1 cellular context compared by ENCODE assay signal in genomic region chr13:48096670-48097069, GRCh38.
TF ChIP-seq lines count a peak whose summit lies in the region.

No MANE protein-coding gene starts in this region.

TF ChIP-seq in HepG2, 621 proteins besides CTCF, POLR2A, EP300 and RAD21 (continues in another document):
- no peak for TF ChIP-seq SPEN (CRISPR knock-in tag; IDR thresholded peaks at IDR 0.05; ENCODE audit: low read depth)
- TF ChIP-seq ZNF343 (CRISPR knock-in tag; IDR thresholded peaks at IDR 0.05): no peak
- TF ChIP-seq HNF4G (IDR thresholded peaks at IDR 0.05; ENCODE audit: borderline replicate concordance, low read depth, low read length): peak; percentile 51; the same call in 1 of the 2 replicates
- TF ChIP-seq HNF4G (CRISPR knock-in tag; IDR thresholded peaks at IDR 0.05; ENCODE audit: borderline replicate concordance, low read depth): no peak
- TF ChIP-seq JUN (CRISPR knock-in tag; IDR thresholded peaks at IDR 0.05): no peak
- peak; percentile 69 for TF ChIP-seq GFI1 (CRISPR knock-in tag; IDR thresholded peaks at IDR 0.05; ENCODE audit: borderline replicate concordance)
- no peak for TF ChIP-seq MAFF (IDR thresholded peaks at IDR 0.05; ENCODE audit: low read depth, low read length)
- TF ChIP-seq U2AF1 (optimal IDR thresholded peaks at IDR 0.05; ENCODE audit: low read depth, low read length): no peak
- TF ChIP-seq ZNF792 (CRISPR knock-in tag; IDR thresholded peaks at IDR 0.05): peak; percentile 61; the same call in 1 of the 2 replicates
- no peak for TF ChIP-seq DPF2 (CRISPR knock-in tag; IDR thresholded peaks at IDR 0.05; ENCODE audit: borderline replicate concordance, low read depth)
- no peak for TF ChIP-seq LBX2 (CRISPR knock-in tag; IDR thresholded peaks at IDR 0.05; ENCODE audit: borderline replicate concordance)
- no peak for TF ChIP-seq SIN3B (IDR thresholded peaks at IDR 0.05; ENCODE audit: low read length)
- TF ChIP-seq CEBPZ (IDR thresholded peaks at IDR 0.05; ENCODE audit: low read length): no peak
- no peak for TF ChIP-seq HNF1B (CRISPR knock-in tag; IDR thresholded peaks at IDR 0.05)
- no peak for TF ChIP-seq PBX3 (CRISPR knock-in tag; IDR thresholded peaks at IDR 0.05; ENCODE audit: borderline replicate concordance)
- TF ChIP-seq ZNF772 (CRISPR knock-in tag; IDR thresholded peaks at IDR 0.05): no peak
- no peak for TF ChIP-seq PAF1 (CRISPR knock-in tag; IDR thresholded peaks at IDR 0.05)
- TF ChIP-seq FOXM1 (CRISPR knock-in tag; IDR thresholded peaks at IDR 0.05): no peak
- 0 out of 2 replicates have a peak, but pooled peaks have one; percentile 11 for TF ChIP-seq MIXL1 (CRISPR knock-in tag; IDR thresholded peaks at IDR 0.05)
- TF ChIP-seq PHF8 (CRISPR knock-in tag; IDR thresholded peaks at IDR 0.05): no peak
- TF ChIP-seq SP4 (CRISPR knock-in tag; IDR thresholded peaks at IDR 0.05): no peak
- no peak for TF ChIP-seq ZNF652 (CRISPR knock-in tag; IDR thresholded peaks at IDR 0.05; ENCODE audit: borderline replicate concordance, low read depth)
- peak; percentile 47 for TF ChIP-seq TEAD3 (CRISPR knock-in tag; optimal IDR thresholded peaks at IDR 0.05; ENCODE audit: borderline replicate concordance)
- TF ChIP-seq PLRG1 (conservative IDR thresholded peaks at IDR 0.05): no peak
- no peak for TF ChIP-seq CHD2 (IDR thresholded peaks at IDR 0.05; ENCODE audit: low read depth, low read length)
- TF ChIP-seq GATAD2A (CRISPR knock-in tag; IDR thresholded peaks at IDR 0.05): peak; percentile 55; the same call in 1 of the 2 replicates
- TF ChIP-seq TP53 (CRISPR knock-in tag; conservative IDR thresholded peaks at IDR 0.05): no peak
- TF ChIP-seq MNT (IDR thresholded peaks at IDR 0.05): no peak
- no peak for TF ChIP-seq ZNF280B (CRISPR knock-in tag; IDR thresholded peaks at IDR 0.05; ENCODE audit: borderline replicate concordance)
- TF ChIP-seq NFATC3 (CRISPR knock-in tag; IDR thresholded peaks at IDR 0.05): no peak
- TF ChIP-seq THYN1 (CRISPR knock-in tag; IDR thresholded peaks at IDR 0.05; ENCODE audit: borderline replicate concordance, low read depth): no peak
- TF ChIP-seq CERS6 (CRISPR knock-in tag; IDR thresholded peaks at IDR 0.05): no peak
- TF ChIP-seq ZNF160 (CRISPR knock-in tag; IDR thresholded peaks at IDR 0.05): no peak
- TF ChIP-seq ZNF83 (CRISPR knock-in tag; IDR thresholded peaks at IDR 0.05; ENCODE audit: borderline replicate concordance): no peak
- no peak for TF ChIP-seq ZNF644 (CRISPR knock-in tag; IDR thresholded peaks at IDR 0.05; ENCODE audit: low read depth)
- TF ChIP-seq ELF3 (CRISPR knock-in tag; IDR thresholded peaks at IDR 0.05): no peak; the same call in 1 of the 2 replicates
- TF ChIP-seq NPAS2 (CRISPR knock-in tag; IDR thresholded peaks at IDR 0.05; ENCODE audit: borderline replicate concordance): no peak
- TF ChIP-seq KLF16 (CRISPR knock-in tag; IDR thresholded peaks at IDR 0.05): no peak
- no peak for TF ChIP-seq DNMT1 (CRISPR knock-in tag; IDR thresholded peaks at IDR 0.05)
- no peak for TF ChIP-seq CAMTA2 (CRISPR knock-in tag; IDR thresholded peaks at IDR 0.05; ENCODE audit: borderline replicate concordance)
- TF ChIP-seq FOSL1 (CRISPR knock-in tag; IDR thresholded peaks at IDR 0.05; ENCODE audit: borderline replicate concordance): no peak
- no peak for TF ChIP-seq SETDB1 (CRISPR knock-in tag; IDR thresholded peaks at IDR 0.05; ENCODE audit: borderline replicate concordance)
- TF ChIP-seq ARNTL (CRISPR knock-in tag; IDR thresholded peaks at IDR 0.05): no peak
- no peak for TF ChIP-seq IRF9 (CRISPR knock-in tag; IDR thresholded peaks at IDR 0.05; ENCODE audit: borderline replicate concordance)
- TF ChIP-seq ELF4 (CRISPR knock-in tag; IDR thresholded peaks at IDR 0.05; ENCODE audit: borderline replicate concordance): no peak
- no peak for TF ChIP-seq IRF1 (CRISPR knock-in tag; IDR thresholded peaks at IDR 0.05; ENCODE audit: low read depth)
- no peak for TF ChIP-seq ATM (IDR thresholded peaks at IDR 0.05; ENCODE audit: borderline replicate concordance)
- no peak for TF ChIP-seq MLX (CRISPR knock-in tag; IDR thresholded peaks at IDR 0.05)
- no peak for TF ChIP-seq TRAFD1 (CRISPR knock-in tag; IDR thresholded peaks at IDR 0.05; ENCODE audit: borderline replicate concordance)
- TF ChIP-seq ZNF570 (CRISPR knock-in tag; IDR thresholded peaks at IDR 0.05; ENCODE audit: borderline replicate concordance): no peak
- no peak for TF ChIP-seq ZNF543 (CRISPR knock-in tag; IDR thresholded peaks at IDR 0.05)
- TF ChIP-seq ZNF367 (CRISPR knock-in tag; IDR thresholded peaks at IDR 0.05; ENCODE audit: borderline replicate concordance): no peak
- TF ChIP-seq ZNF136 (CRISPR knock-in tag; IDR thresholded peaks at IDR 0.05; ENCODE audit: low read depth): no peak
- TF ChIP-seq ZNF691 (CRISPR knock-in tag; IDR thresholded peaks at IDR 0.05; ENCODE audit: borderline replicate concordance, low read depth): no peak
